ENCODE assay signal across 8 cellular contexts in the genomic region with DNA sequence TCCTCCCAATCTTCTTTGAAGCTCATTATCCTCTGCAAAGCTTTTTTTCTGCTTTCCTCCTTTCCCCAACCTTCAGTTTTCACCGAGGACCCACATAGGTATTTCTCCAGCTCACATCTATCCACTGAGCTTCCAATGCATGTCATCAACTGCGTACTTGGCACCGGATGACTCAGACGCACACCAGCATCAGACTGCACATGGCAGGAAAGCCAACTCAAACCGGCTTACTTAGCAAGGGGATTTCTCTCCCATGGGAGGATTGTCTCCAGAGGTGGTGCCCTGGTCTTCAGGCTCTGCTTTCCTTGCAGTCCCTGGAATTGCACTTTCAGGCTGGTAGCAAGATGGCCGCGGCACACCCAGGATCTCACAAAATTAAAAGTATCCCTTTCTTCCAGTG. TPM values are rescaled to one million over a fixed set of nuclear protein-coding genes. Genes with fewer than 3 reads are reported as not detected.
DNase-seq lines count a peak whose midpoint lies in the region; ATAC-seq and TF ChIP-seq lines count a peak whose summit lies in the region.

No MANE protein-coding gene starts in this region.

- H3K4me2 ChIP-seq in KMS-11, result peak overlapping the region; percentile 67; the same call in 1 of the 2 replicates

- 69 to 82% (median 82%) methylated on average over 7 of the region's 7 CpGs for WGBS in stomach, 5 donors

- DNase-seq in immature natural killer cell (no peak), stomach (no peak), NCI-H2081 (lab: John Stamatoyannopoulos, UW) (no peak), RKO (ENCODE audit: low spot score) (no peak), GM03348 (ENCODE audit: low spot score) (no peak)

- H3K4me1 Mint-ChIP-seq in activated naive CD4-positive, alpha-beta T cell treated with anti-CD3 and anti-CD28 coated beads, Interleukin-2, amount 50 U/mL, for 24 hours, result peaks cover 41% of the 10 kb centered on the region
- H3K4me1 Mint-ChIP-seq in immature natural killer cell, result peaks cover 46 to 52% of the 10 kb centered on the region in 2 donors

- no peak for ATAC-seq in HG02884 (IDR thresholded peaks at IDR 0.05; ENCODE audit: unreplicated experiment)

- no peak overlapping the region for H3K4me3 ChIP-seq in KMS-11 (IDR thresholded peaks at IDR 0.05; ENCODE audit: insufficient read depth, low read depth, low read length)
- peak overlapping the region in 1 of 4 donors; percentile 89 for H3K4me3 ChIP-seq in stomach

- peaks cover 8% of the 10 kb centered on the region; the same call in 1 of the 2 replicates for H3K79me2 ChIP-seq in KMS-11 (ENCODE audit: insufficient read depth, low read depth)

- no peak overlapping the region for H3K9ac ChIP-seq in KMS-11

- peaks cover 17% of the 10 kb centered on the region for H3K4me1 ChIP-seq in KMS-11 (ENCODE audit: low read depth, poor library complexity, severe bottlenecking)
- peaks cover 28 to 37% (median 32%) of the 10 kb centered on the region in 4 donors for H3K4me1 ChIP-seq in stomach

- TF ChIP-seq CTCF in KMS-11 (conservative IDR thresholded peaks at IDR 0.05; ENCODE audit: low read depth, low read length) (no peak), stomach (IDR thresholded peaks at IDR 0.05) (no peak)

- H3K27me3 ChIP-seq in KMS-11 (ENCODE audit: insufficient read depth, low read depth) (no peaks in the 10 kb centered on the region), stomach (no peaks in the 10 kb centered on the region)

- H3K27ac Mint-ChIP-seq in activated naive CD4-positive, alpha-beta T cell treated with anti-CD3 and anti-CD28 coated beads, Interleukin-2, amount 50 U/mL, for 24 hours, result peak overlapping the region; percentile 51
- H3K27ac Mint-ChIP-seq in immature natural killer cell, result peak overlapping the region; percentile 83 to 98 (median 96)

- no peak for TF ChIP-seq POLR2A in stomach (IDR thresholded peaks at IDR 0.05)

- H3K27me3 Mint-ChIP-seq in activated naive CD4-positive, alpha-beta T cell treated with anti-CD3 and anti-CD28 coated beads, Interleukin-2, amount 50 U/mL, for 24 hours, result no peaks in the 10 kb centered on the region
- peaks cover 6 to 11% (median 10%) of the 10 kb centered on the region in 3 donors for H3K27me3 Mint-ChIP-seq in immature natural killer cell (ENCODE audit: low read depth in 3 of 3)

- no peaks in the 10 kb centered on the region for H3K9me3 ChIP-seq in stomach

- intact Hi-C loops in stomach (cut with DNase I; ENCODE audit: low total_unique reads), result loop anchor here (5.0 kb wide), 1 partner anchor 72 kb away; the partner anchor contains the start of gene RBL2

- H3K27ac ChIP-seq in KMS-11 (no peak overlapping the region; the same call in 1 of the 2 replicates), stomach (peak overlapping the region; percentile 6 to 98 (median 96))

- H4K20me1 ChIP-seq in KMS-11 (ENCODE audit: insufficient read depth), result no peaks in the 10 kb centered on the region

- H3K4me3 Mint-ChIP-seq in activated naive CD4-positive, alpha-beta T cell treated with anti-CD3 and anti-CD28 coated beads, Interleukin-2, amount 50 U/mL, for 24 hours, result peak overlapping the region; percentile 97
- peak overlapping the region; percentile 89 to 96 (median 93) for H3K4me3 Mint-ChIP-seq in immature natural killer cell

- H3K36me3 ChIP-seq in KMS-11 (ENCODE audit: insufficient read depth) (no peaks in the 10 kb centered on the region), stomach (no peaks in the 10 kb centered on the region)

- peaks cover 4% of the 10 kb centered on the region for H3K36me3 Mint-ChIP-seq in activated naive CD4-positive, alpha-beta T cell treated with anti-CD3 and anti-CD28 coated beads, Interleukin-2, amount 50 U/mL, for 24 hours
- peaks cover 0 to 4% (median 3%) of the 10 kb centered on the region in 3 donors for H3K36me3 Mint-ChIP-seq in immature natural killer cell

- peak overlapping the region; percentile 57; the same call in 1 of the 2 replicates for H2AFZ ChIP-seq in KMS-11 (ENCODE audit: low read depth)

- TF ChIP-seq EP300 in stomach (IDR thresholded peaks at IDR 0.05), result no peak

- H3K9me3 Mint-ChIP-seq in activated naive CD4-positive, alpha-beta T cell treated with anti-CD3 and anti-CD28 coated beads, Interleukin-2, amount 50 U/mL, for 24 hours, result no peaks in the 10 kb centered on the region
- no peaks in the 10 kb centered on the region for H3K9me3 Mint-ChIP-seq in immature natural killer cell

RNA-seq across cellular contexts. Expression of gene AKTIP, which starts 1.7 kb away (rescaled TPM):
- polyA plus RNA-seq in immature natural killer cell (10 to 100 TPM; 23.3 to 32.0 (median 30.9) TPM), stomach (10 to 100 TPM; 12.5 to 16.3 (median 13.8) TPM)
- 10 to 100 TPM; 15.2 to 34.9 (median 22.7) TPM for total RNA-seq in stomach
